1 cellular context compared by ENCODE assay signal in the genomic region with DNA sequence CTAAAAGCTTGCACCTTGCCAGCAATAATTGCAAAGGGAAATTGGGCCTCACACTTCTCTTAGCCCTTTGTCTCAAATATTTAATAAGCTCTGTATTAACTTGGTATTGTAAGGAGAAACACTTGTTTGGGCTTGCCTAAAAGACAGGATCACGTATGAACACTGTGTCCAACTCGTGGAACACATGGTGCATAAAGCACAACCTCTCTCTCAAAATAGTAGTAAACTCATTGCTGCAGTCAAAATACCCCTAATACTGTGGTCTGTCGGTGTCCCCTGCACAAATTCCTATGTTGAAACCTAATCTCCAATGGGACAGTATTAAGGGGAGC.
TF ChIP-seq lines count a peak whose summit lies in the region.

No MANE protein-coding gene starts in this region.

TF ChIP-seq in H1, 55 proteins besides CTCF, POLR2A, EP300 and RAD21 (continued from another document):
- no peak for TF ChIP-seq ZNF274 (IDR thresholded peaks at IDR 0.05; ENCODE audit: borderline replicate concordance, extremely low read depth, low read length)
- TF ChIP-seq HDAC2 (IDR thresholded peaks at IDR 0.05; ENCODE audit: borderline replicate concordance in 1 of 2, low read depth in 2 of 2, low read length in 2 of 2) = no peak
- TF ChIP-seq MAFK (IDR thresholded peaks at IDR 0.05; ENCODE audit: low read depth, low read length) = no peak
- TF ChIP-seq NANOG (IDR thresholded peaks at IDR 0.05; ENCODE audit: insufficient read depth, low read depth, low read length, poor library complexity, severe bottlenecking) = no peak
- TF ChIP-seq JUND (IDR thresholded peaks at IDR 0.05; ENCODE audit: low read length) = no peak
- TF ChIP-seq HDAC6 (IDR thresholded peaks at IDR 0.05; ENCODE audit: low read depth, low read length) = no peak
- no peak for TF ChIP-seq POLR2AphosphoS5 (IDR thresholded peaks at IDR 0.05; ENCODE audit: low read depth, low read length)
